In the genomic region with DNA sequence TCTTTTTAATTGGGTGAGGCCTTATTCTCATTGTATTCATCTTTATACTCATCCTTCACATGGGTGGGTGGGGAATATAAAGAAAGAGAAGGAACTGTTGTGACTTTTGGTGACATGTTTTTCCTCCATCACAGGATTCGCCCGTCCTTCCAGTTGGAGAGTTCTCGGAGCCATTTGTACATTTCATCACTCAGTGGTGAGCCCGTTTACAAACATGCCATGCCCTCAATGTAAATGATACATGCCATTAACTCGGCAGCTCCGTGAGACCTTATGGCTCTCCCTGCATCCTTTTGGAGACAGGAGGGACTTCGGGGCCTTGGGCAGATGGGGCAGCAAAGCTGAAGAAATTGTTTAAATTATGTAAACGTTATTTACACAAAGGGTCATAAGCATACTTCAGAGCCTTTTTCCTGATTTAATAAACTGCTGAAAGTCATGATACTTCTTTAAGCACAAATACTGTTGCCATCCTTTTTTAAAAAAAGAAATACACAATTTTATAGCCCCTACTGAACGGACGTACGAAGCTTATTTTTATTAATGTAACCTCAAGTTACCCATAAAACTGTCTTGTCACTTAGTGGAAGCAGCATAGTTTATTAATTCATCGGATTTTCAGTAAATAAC, we compare ENCODE assay signal across 1 cellular context.
TF ChIP-seq lines count a peak whose summit lies in the region.

No MANE protein-coding gene starts in this region.

TF ChIP-seq in HEK293, 187 proteins besides CTCF, POLR2A, EP300 and RAD21 (continued from another document and continues in another):
- TF ChIP-seq, protein P1, sequence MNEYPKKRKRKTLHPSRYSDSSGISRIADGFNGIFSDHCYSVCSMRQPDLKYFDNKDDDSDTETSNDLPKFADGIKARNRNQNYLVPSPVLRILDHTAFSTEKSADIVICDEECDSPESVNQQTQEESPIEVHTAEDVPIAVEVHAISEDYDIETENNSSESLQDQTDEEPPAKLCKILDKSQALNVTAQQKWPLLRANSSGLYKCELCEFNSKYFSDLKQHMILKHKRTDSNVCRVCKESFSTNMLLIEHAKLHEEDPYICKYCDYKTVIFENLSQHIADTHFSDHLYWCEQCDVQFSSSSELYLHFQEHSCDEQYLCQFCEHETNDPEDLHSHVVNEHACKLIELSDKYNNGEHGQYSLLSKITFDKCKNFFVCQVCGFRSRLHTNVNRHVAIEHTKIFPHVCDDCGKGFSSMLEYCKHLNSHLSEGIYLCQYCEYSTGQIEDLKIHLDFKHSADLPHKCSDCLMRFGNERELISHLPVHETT (tag by site-specific recombination; IDR thresholded peaks at IDR 0.05), result no peak
- TF ChIP-seq ZNF670 (tag by site-specific recombination; IDR thresholded peaks at IDR 0.05; ENCODE audit: low read depth) (no peak), ZNF146 (tag by site-specific recombination; IDR thresholded peaks at IDR 0.05) (no peak), FEZF1 (tag by site-specific recombination; IDR thresholded peaks at IDR 0.05) (peak; percentile 68; the same call in 1 of the 2 replicates), IKZF3 (tag by site-specific recombination; IDR thresholded peaks at IDR 0.05) (peak; percentile 70; the same call in 1 of the 2 replicates), PRDM4 (tag by site-specific recombination; IDR thresholded peaks at IDR 0.05) (0 out of 2 replicates have a peak, but pooled peaks have one; percentile 17), SETDB1 (IDR thresholded peaks at IDR 0.05; ENCODE audit: insufficient read length, low read length) (no peak), ZNF830 (tag by site-specific recombination; IDR thresholded peaks at IDR 0.05; ENCODE audit: low read depth) (no peak), ZNF341 (tag by site-specific recombination; IDR thresholded peaks at IDR 0.05; ENCODE audit: low read depth) (no peak), ZBTB44 (tag by site-specific recombination; IDR thresholded peaks at IDR 0.05) (peak; percentile 65), ZNF366 (tag by site-specific recombination; conservative IDR thresholded peaks at IDR 0.05) (peak; percentile 4; the same call in 1 of the 2 replicates), ZNF404 (tag by site-specific recombination; IDR thresholded peaks at IDR 0.05) (no peak), ZNF529 (tag by site-specific recombination; IDR thresholded peaks at IDR 0.05; ENCODE audit: insufficient replicate concordance) (no peak), OVOL3 (tag by site-specific recombination; IDR thresholded peaks at IDR 0.05) (no peak), GLI2 (tag by site-specific recombination; IDR thresholded peaks at IDR 0.05; ENCODE audit: borderline replicate concordance, low read depth) (no peak), ZNF707 (tag by site-specific recombination; IDR thresholded peaks at IDR 0.05) (no peak), YY2 (tag by site-specific recombination; IDR thresholded peaks at IDR 0.05) (0 out of 2 replicates have a peak, but pooled peaks have one; percentile 25), ZNF623 (tag by site-specific recombination; IDR thresholded peaks at IDR 0.05) (no peak), TRIM28 (IDR thresholded peaks at IDR 0.05; ENCODE audit: borderline replicate concordance, low read length) (no peak), ZNF426 (tag by site-specific recombination; IDR thresholded peaks at IDR 0.05) (no peak), ZNF548 (tag by site-specific recombination; IDR thresholded peaks at IDR 0.05) (no peak), ZNF837 (tag by site-specific recombination; IDR thresholded peaks at IDR 0.05) (no peak), SP7 (tag by site-specific recombination; IDR thresholded peaks at IDR 0.05) (0 out of 2 replicates have a peak, but pooled peaks have one; percentile 44), ZNF133 (tag by site-specific recombination; IDR thresholded peaks at IDR 0.05) (peak; percentile 50; the same call in 1 of the 2 replicates), ZNF16 (tag by site-specific recombination; IDR thresholded peaks at IDR 0.05; ENCODE audit: low read depth) (no peak), ZNF596 (tag by site-specific recombination; IDR thresholded peaks at IDR 0.05) (no peak), ZNF18 (tag by site-specific recombination; IDR thresholded peaks at IDR 0.05) (no peak), ZNF76 (tag by site-specific recombination; IDR thresholded peaks at IDR 0.05; ENCODE audit: borderline replicate concordance, low read depth) (peak; percentile 45; the same call in 1 of the 2 replicates), ZXDB (tag by site-specific recombination; IDR thresholded peaks at IDR 0.05) (0 out of 2 replicates have a peak, but pooled peaks have one; percentile 25), PRDM6 (tag by site-specific recombination; IDR thresholded peaks at IDR 0.05) (peak; percentile 85), ZNF266 (tag by site-specific recombination; IDR thresholded peaks at IDR 0.05; ENCODE audit: low read depth) (no peak), ZNF335 (tag by site-specific recombination; conservative IDR thresholded peaks at IDR 0.05) (0 out of 2 replicates have a peak, but pooled peaks have one; percentile 10), ZNF394 (tag by site-specific recombination; IDR thresholded peaks at IDR 0.05; ENCODE audit: borderline replicate concordance) (no peak), ZNF610 (tag by site-specific recombination; IDR thresholded peaks at IDR 0.05; ENCODE audit: borderline replicate concordance) (no peak), ZNF350 (tag by site-specific recombination; IDR thresholded peaks at IDR 0.05) (no peak), ZNF239 (tag by site-specific recombination; IDR thresholded peaks at IDR 0.05) (no peak), ZNF692 (tag by site-specific recombination; IDR thresholded peaks at IDR 0.05) (no peak), ZNF561 (tag by site-specific recombination; IDR thresholded peaks at IDR 0.05; ENCODE audit: borderline replicate concordance) (0 out of 2 replicates have a peak, but pooled peaks have one; percentile 11), ZNF600 (tag by site-specific recombination; IDR thresholded peaks at IDR 0.05) (0 out of 2 replicates have a peak, but pooled peaks have one; percentile 17), ZNF843 (tag by site-specific recombination; IDR thresholded peaks at IDR 0.05) (no peak), GFI1B (tag by site-specific recombination; IDR thresholded peaks at IDR 0.05) (no peak), MZF1 (tag by site-specific recombination; IDR thresholded peaks at IDR 0.05; ENCODE audit: borderline replicate concordance) (no peak), ZNF362 (tag by site-specific recombination; IDR thresholded peaks at IDR 0.05) (0 out of 2 replicates have a peak, but pooled peaks have one; percentile 51), KLF9 (tag by site-specific recombination; IDR thresholded peaks at IDR 0.05; ENCODE audit: low read depth) (no peak), KLF10 (tag by site-specific recombination; IDR thresholded peaks at IDR 0.05) (peak; percentile 40; the same call in 1 of the 2 replicates), KLF8 (tag by site-specific recombination; IDR thresholded peaks at IDR 0.05) (no peak), ZNF140 (tag by site-specific recombination; IDR thresholded peaks at IDR 0.05) (no peak), ZSCAN30 (tag by site-specific recombination; IDR thresholded peaks at IDR 0.05) (0 out of 2 replicates have a peak, but pooled peaks have one; percentile 15)
- TF ChIP-seq, protein P2, sequence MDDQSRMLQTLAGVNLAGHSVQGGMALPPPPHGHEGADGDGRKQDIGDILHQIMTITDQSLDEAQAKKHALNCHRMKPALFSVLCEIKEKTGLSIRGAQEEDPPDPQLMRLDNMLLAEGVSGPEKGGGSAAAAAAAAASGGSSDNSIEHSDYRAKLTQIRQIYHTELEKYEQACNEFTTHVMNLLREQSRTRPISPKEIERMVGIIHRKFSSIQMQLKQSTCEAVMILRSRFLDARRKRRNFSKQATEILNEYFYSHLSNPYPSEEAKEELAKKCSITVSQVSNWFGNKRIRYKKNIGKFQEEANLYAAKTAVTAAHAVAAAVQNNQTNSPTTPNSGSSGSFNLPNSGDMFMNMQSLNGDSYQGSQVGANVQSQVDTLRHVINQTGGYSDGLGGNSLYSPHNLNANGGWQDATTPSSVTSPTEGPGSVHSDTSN (CRISPR knock-in tag; IDR thresholded peaks at IDR 0.05), result no peak
- TF ChIP-seq, protein P3, sequence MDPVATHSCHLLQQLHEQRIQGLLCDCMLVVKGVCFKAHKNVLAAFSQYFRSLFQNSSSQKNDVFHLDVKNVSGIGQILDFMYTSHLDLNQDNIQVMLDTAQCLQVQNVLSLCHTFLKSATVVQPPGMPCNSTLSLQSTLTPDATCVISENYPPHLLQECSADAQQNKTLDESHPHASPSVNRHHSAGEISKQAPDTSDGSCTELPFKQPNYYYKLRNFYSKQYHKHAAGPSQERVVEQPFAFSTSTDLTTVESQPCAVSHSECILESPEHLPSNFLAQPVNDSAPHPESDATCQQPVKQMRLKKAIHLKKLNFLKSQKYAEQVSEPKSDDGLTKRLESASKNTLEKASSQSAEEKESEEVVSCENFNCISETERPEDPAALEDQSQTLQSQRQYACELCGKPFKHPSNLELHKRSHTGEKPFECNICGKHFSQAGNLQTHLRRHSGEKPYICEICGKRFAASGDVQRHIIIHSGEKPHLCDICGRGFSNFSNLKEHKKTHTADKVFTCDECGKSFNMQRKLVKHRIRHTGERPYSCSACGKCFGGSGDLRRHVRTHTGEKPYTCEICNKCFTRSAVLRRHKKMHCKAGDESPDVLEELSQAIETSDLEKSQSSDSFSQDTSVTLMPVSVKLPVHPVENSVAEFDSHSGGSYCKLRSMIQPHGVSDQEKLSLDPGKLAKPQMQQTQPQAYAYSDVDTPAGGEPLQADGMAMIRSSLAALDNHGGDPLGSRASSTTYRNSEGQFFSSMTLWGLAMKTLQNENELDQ (tag by site-specific recombination; IDR thresholded peaks at IDR 0.05; ENCODE audit: low read depth), result no peak
